ENCODE assay signal across 33 cellular contexts in genomic region chr6:134884752-134885151, GRCh38.
DNase-seq lines count a peak whose midpoint lies in the region; ATAC-seq and TF ChIP-seq lines count a peak whose summit lies in the region.
"Had no signal": no experiment of that assay in that cellular context is flagged by ENCODE, and none has a peak within 500 bp of the region (broad histone marks: within the 10 kb centered on the region; RNA-seq: fewer than 3 reads in every experiment).

No MANE protein-coding gene starts in this region.

- no peak overlapping the region for H3K4me3 Mint-ChIP-seq in activated T-helper 1 cell treated with anti-CD3 and anti-CD28 coated beads, Interleukin-12 subunit alpha, Interleukin-12 subunit beta, Interleukin-2, Interleukin-4 antibody, amounts not matched to agents 30 ng/mL and 10 ng/mL and 1 ng/mL, durations not matched to agents 14 hours and 24 hours and 36 hours
- H3K4me3 Mint-ChIP-seq: B cell; CD14-positive monocyte; CD4-positive, alpha-beta T cell; CD4-positive, CD25-positive, alpha-beta regulatory T cell; CD8-positive, alpha-beta memory T cell; CD8-positive, alpha-beta T cell had no signal

- no peaks in the 10 kb centered on the region for H3K79me2 ChIP-seq in SK-N-SH (ENCODE audit: insufficient read depth)

- H3K36me3 ChIP-seq in SK-N-SH (replicated peaks in 1 of 2; ENCODE audit: control insufficient read depth in 1 of 2, insufficient read depth in 2 of 2, low read length in 1 of 2) (no peaks in the 10 kb centered on the region), HEK293 (ENCODE audit: control insufficient read depth in 2 of 2, insufficient read depth in 1 of 2, low read length in 2 of 2) (no peaks in the 10 kb centered on the region)
- H3K36me3 ChIP-seq in effector memory CD4-positive, alpha-beta T cell (ENCODE audit: control insufficient read depth, insufficient read depth, low read length), result no peaks in the 10 kb centered on the region
- H3K36me3 ChIP-seq: BE2C; BLaER1; BLaER1 treated with 17β-estradiol and CSF1 and Interleukin-3, amounts not matched to agents 10 nM and 100 nM had no signal

- H3K9me3 ChIP-seq in SK-N-SH, result no peaks in the 10 kb centered on the region
- H3K9me3 ChIP-seq in HEK293 (ENCODE audit: control insufficient read depth, insufficient read depth, low read depth, low read length), result no peaks in the 10 kb centered on the region
- no peaks in the 10 kb centered on the region for H3K9me3 ChIP-seq in effector memory CD4-positive, alpha-beta T cell (ENCODE audit: control insufficient read depth, low read length)
- H3K9me3 ChIP-seq: A549, BE2C, BLaER1, Caco-2 had no signal

- intact Hi-C loops in activated T-helper 1 cell treated with anti-CD3 and anti-CD28 coated beads, Interleukin-12 subunit alpha, Interleukin-12 subunit beta, Interleukin-2, Interleukin-4 antibody, amounts not matched to agents 30 ng/mL and 10 ng/mL and 1 ng/mL, durations not matched to agents 14 hours and 24 hours and 36 hours (cut with micrococcal nuclease), result loop anchor here (5.0 kb wide), 1 partner anchor 242 kb away; no protein-coding TSS in a partner anchor

- ATAC-seq in SK-N-SH treated with all-trans-retinoic acid at 6 μM for 48 hours, result no peak
- ATAC-seq: A549; CD8-positive, alpha-beta T cell had no signal

- H3K4me2 ChIP-seq in SK-N-SH, result no peak overlapping the region
- H3K4me2 ChIP-seq: A549; BLaER1; BLaER1 treated with 17β-estradiol and CSF1 and Interleukin-3, amounts not matched to agents 10 nM and 100 nM had no signal

- H2AFZ ChIP-seq in SK-N-SH (ENCODE audit: low read depth), result no peak overlapping the region

- CTCF ChIA-PET in SK-N-SH (lab: Yijun Ruan, JAX) (interaction anchor here (0.9 to 1.2 kb wide), 2 partner anchors 56 to 707 kb away, joined by 3 read pairs; no protein-coding TSS in a partner anchor), HEK293 (lab: Yijun Ruan, JAX) (interaction anchor here (0.8 to 4.4 kb wide), 6 partner anchors 15 to 762 kb away, joined by 3 to 55 read pairs (median 12); no protein-coding TSS in a partner anchor)

- H3K27me3 Mint-ChIP-seq in activated T-helper 1 cell treated with anti-CD3 and anti-CD28 coated beads, Interleukin-12 subunit alpha, Interleukin-12 subunit beta, Interleukin-2, Interleukin-4 antibody, amounts not matched to agents 30 ng/mL and 10 ng/mL and 1 ng/mL, durations not matched to agents 14 hours and 24 hours and 36 hours (ENCODE audit: insufficient read depth), result peaks cover 23% of the 10 kb centered on the region

- TF ChIP-seq CTCF in SK-N-SH (IDR thresholded peaks at IDR 0.05) (no peak), HEK293 (tag by site-specific recombination; IDR thresholded peaks at IDR 0.05) (no peak)

- no peaks in the 10 kb centered on the region for H4K20me1 ChIP-seq in SK-N-SH (ENCODE audit: insufficient read depth)
- H4K20me1 ChIP-seq: BLaER1; BLaER1 treated with 17β-estradiol and CSF1 and Interleukin-3, amounts not matched to agents 10 nM and 100 nM had no signal

- no peaks in the 10 kb centered on the region for H3K27me3 ChIP-seq in SK-N-SH (ENCODE audit: insufficient read depth)
- no peaks in the 10 kb centered on the region for H3K27me3 ChIP-seq in effector memory CD4-positive, alpha-beta T cell (replicated peaks; ENCODE audit: control insufficient read depth, insufficient read depth, low read length, poor library complexity, severe bottlenecking)
- H3K27me3 ChIP-seq: BE2C; BLaER1; BLaER1 treated with 17β-estradiol and CSF1 and Interleukin-3, amounts not matched to agents 10 nM and 100 nM had no signal

- H3K9ac ChIP-seq in SK-N-SH, result no peak overlapping the region
- H3K9ac ChIP-seq: BLaER1; BLaER1 treated with 17β-estradiol and CSF1 and Interleukin-3, amounts not matched to agents 10 nM and 100 nM had no signal

- peak overlapping the region; percentile 5 for H3K27ac Mint-ChIP-seq in activated T-helper 1 cell treated with anti-CD3 and anti-CD28 coated beads, Interleukin-12 subunit alpha, Interleukin-12 subunit beta, Interleukin-2, Interleukin-4 antibody, amounts not matched to agents 30 ng/mL and 10 ng/mL and 1 ng/mL, durations not matched to agents 14 hours and 24 hours and 36 hours
- H3K27ac Mint-ChIP-seq: B cell; CD14-positive monocyte; CD4-positive, alpha-beta T cell; CD4-positive, CD25-positive, alpha-beta regulatory T cell; CD8-positive, alpha-beta memory T cell; CD8-positive, alpha-beta T cell had no signal

- no peaks in the 10 kb centered on the region for H3K9me2 ChIP-seq in SK-N-SH

- H3K4me1 ChIP-seq in SK-N-SH (ENCODE audit: control insufficient read depth in 1 of 2, insufficient read depth in 2 of 2, low read depth in 1 of 2, low read length in 1 of 2) (peaks cover 0 to 1% of the 10 kb centered on the region in 2 experiments; a peak in 1 of 4 replicates), HEK293 (ENCODE audit: control insufficient read depth, insufficient read depth, low read length) (no peaks in the 10 kb centered on the region)
- H3K4me1 ChIP-seq in effector memory CD4-positive, alpha-beta T cell (ENCODE audit: control insufficient read depth, insufficient read depth, low read length, poor library complexity, severe bottlenecking), result no peaks in the 10 kb centered on the region
- H3K4me1 ChIP-seq: A549, BLaER1, Caco-2 had no signal

- WGBS in SK-N-SH (ENCODE audit: low lambda C conversion rate), result 80% methylated on average over 3 of the region's 3 CpGs

- DNase-seq in SK-N-SH, result no peak
- DNase-seq in activated T-helper 1 cell treated with anti-CD3 and anti-CD28 coated beads, Interleukin-12 subunit alpha, Interleukin-12 subunit beta, Interleukin-2, Interleukin-4 antibody, amounts not matched to agents 30 ng/mL and 10 ng/mL and 1 ng/mL, durations not matched to agents 14 hours and 24 hours and 36 hours (ENCODE audit: low spot score), result no peak
- DNase-seq in effector memory CD4-positive, alpha-beta T cell, result no peak
- no peak for DNase-seq in NCI-H510A treated with DMSO at 0.1 percent for 48 hours (lab: John Stamatoyannopoulos, UW)
- DNase-seq: 8988T; ACHN; AML-193; BE2C; C1 segment of cervical spinal cord; Caco-2; Calu3; CD4-positive, alpha-beta memory T cell; CD4-positive, alpha-beta T cell; CD4-positive, CD25-positive, alpha-beta regulatory T cell; CD8-positive, alpha-beta memory T cell; CD8-positive, alpha-beta T cell; COR-L47; DMS 273 treated with DMSO at 0.1 percent for 48 hours; DMS153; DMS53; DMS79; DMS79 treated with DMSO at 0.1 percent for 48 hours; DND-41; EL had no signal

- no peaks in the 10 kb centered on the region for H3K4me1 Mint-ChIP-seq in activated T-helper 1 cell treated with anti-CD3 and anti-CD28 coated beads, Interleukin-12 subunit alpha, Interleukin-12 subunit beta, Interleukin-2, Interleukin-4 antibody, amounts not matched to agents 30 ng/mL and 10 ng/mL and 1 ng/mL, durations not matched to agents 14 hours and 24 hours and 36 hours (ENCODE audit: low read depth)
- H3K4me1 Mint-ChIP-seq: B cell; CD4-positive, alpha-beta memory T cell; CD4-positive, CD25-positive, alpha-beta regulatory T cell; CD8-positive, alpha-beta memory T cell had no signal

- no peak for TF ChIP-seq EP300 in SK-N-SH (IDR thresholded peaks at IDR 0.05; ENCODE audit: borderline replicate concordance in 1 of 2, low read depth in 1 of 2, low read length in 1 of 2)

- POLR2A ChIA-PET in SK-N-SH (lab: Yijun Ruan, JAX) (no interaction called here), HEK293 (lab: Yijun Ruan, JAX) (no interaction called here)

- H3K27ac ChIP-seq in SK-N-SH (ENCODE audit: low read depth in 2 of 2, low read length in 1 of 2) (no peak overlapping the region), HEK293 (ENCODE audit: extremely low read depth, low read depth, low read length) (no peak overlapping the region)
- no peak overlapping the region for H3K27ac ChIP-seq in effector memory CD4-positive, alpha-beta T cell (ENCODE audit: insufficient read depth, low read length, poor library complexity, severe bottlenecking)
- H3K27ac ChIP-seq: 22Rv1; A549; BLaER1; BLaER1 treated with 17β-estradiol and CSF1 and Interleukin-3, amounts not matched to agents 10 nM and 100 nM; C4-2B had no signal

- H3K4me3 ChIP-seq in SK-N-SH (ENCODE audit: low read depth in 2 of 2, low read length in 1 of 2), result no peak overlapping the region
- no peak overlapping the region for H3K4me3 ChIP-seq in HEK293 (ENCODE audit: low read depth, low read length)
- H3K4me3 ChIP-seq in effector memory CD4-positive, alpha-beta T cell (ENCODE audit: insufficient read depth, low read depth, low read length, poor library complexity, severe bottlenecking), result no peak overlapping the region
- H3K4me3 ChIP-seq: A549; BLaER1; BLaER1 treated with 17β-estradiol and CSF1 and Interleukin-3, amounts not matched to agents 10 nM and 100 nM had no signal

- H3K9me3 Mint-ChIP-seq in activated T-helper 1 cell treated with anti-CD3 and anti-CD28 coated beads, Interleukin-12 subunit alpha, Interleukin-12 subunit beta, Interleukin-2, Interleukin-4 antibody, amounts not matched to agents 30 ng/mL and 10 ng/mL and 1 ng/mL, durations not matched to agents 14 hours and 24 hours and 36 hours, result no peaks in the 10 kb centered on the region
- H3K9me3 Mint-ChIP-seq: CD4-positive, alpha-beta memory T cell; CD4-positive, alpha-beta T cell; CD4-positive, CD25-positive, alpha-beta regulatory T cell; CD8-positive, alpha-beta memory T cell; CD8-positive, alpha-beta T cell had no signal

- H3K36me3 Mint-ChIP-seq in activated T-helper 1 cell treated with anti-CD3 and anti-CD28 coated beads, Interleukin-12 subunit alpha, Interleukin-12 subunit beta, Interleukin-2, Interleukin-4 antibody, amounts not matched to agents 30 ng/mL and 10 ng/mL and 1 ng/mL, durations not matched to agents 14 hours and 24 hours and 36 hours (ENCODE audit: low read depth), result no peaks in the 10 kb centered on the region
- H3K36me3 Mint-ChIP-seq: CD14-positive monocyte; CD4-positive, alpha-beta memory T cell; CD4-positive, CD25-positive, alpha-beta regulatory T cell; CD8-positive, alpha-beta memory T cell; CD8-positive, alpha-beta T cell had no signal

- no peak for TF ChIP-seq RAD21 in SK-N-SH (IDR thresholded peaks at IDR 0.05; ENCODE audit: low read length)

- peaks cover 11% of the 10 kb centered on the region for H3F3A ChIP-seq in SK-N-SH (replicated peaks; ENCODE audit: insufficient read depth)

TF ChIP-seq in SK-N-SH treated with all-trans-retinoic acid at 6 μM for 48 hours, 23 proteins besides CTCF, POLR2A, EP300 and RAD21:
- TF ChIP-seq ZNF565 (CRISPR knock-in tag; conservative IDR thresholded peaks at IDR 0.05; ENCODE audit: low read depth) (no peak), ZNF8 (CRISPR knock-in tag; IDR thresholded peaks at IDR 0.05) (peak; percentile 57; the same call in 1 of the 2 replicates)

TF ChIP-seq in SK-N-SH, 30 proteins besides CTCF, POLR2A, EP300 and RAD21 (continues in another document):
- TF ChIP-seq JUND (IDR thresholded peaks at IDR 0.05), result no peak
- TF ChIP-seq SMC3 (IDR thresholded peaks at IDR 0.05; ENCODE audit: low read depth, low read length), result no peak
- TF ChIP-seq TCF12 (IDR thresholded peaks at IDR 0.05), result no peak
- no peak for TF ChIP-seq GATA2 (CRISPR knock-in tag; IDR thresholded peaks at IDR 0.05)
- TF ChIP-seq MXI1 (IDR thresholded peaks at IDR 0.05; ENCODE audit: low read depth, low read length), result no peak

TF ChIP-seq in HEK293, 187 proteins besides CTCF, POLR2A, EP300 and RAD21 (continues in another document):
- no peak for TF ChIP-seq ZNF837 (tag by site-specific recombination; IDR thresholded peaks at IDR 0.05)
- no peak for TF ChIP-seq GLI2 (tag by site-specific recombination; IDR thresholded peaks at IDR 0.05; ENCODE audit: borderline replicate concordance, low read depth)
- TF ChIP-seq ZNF239 (tag by site-specific recombination; IDR thresholded peaks at IDR 0.05), result no peak
